In the genomic region with DNA sequence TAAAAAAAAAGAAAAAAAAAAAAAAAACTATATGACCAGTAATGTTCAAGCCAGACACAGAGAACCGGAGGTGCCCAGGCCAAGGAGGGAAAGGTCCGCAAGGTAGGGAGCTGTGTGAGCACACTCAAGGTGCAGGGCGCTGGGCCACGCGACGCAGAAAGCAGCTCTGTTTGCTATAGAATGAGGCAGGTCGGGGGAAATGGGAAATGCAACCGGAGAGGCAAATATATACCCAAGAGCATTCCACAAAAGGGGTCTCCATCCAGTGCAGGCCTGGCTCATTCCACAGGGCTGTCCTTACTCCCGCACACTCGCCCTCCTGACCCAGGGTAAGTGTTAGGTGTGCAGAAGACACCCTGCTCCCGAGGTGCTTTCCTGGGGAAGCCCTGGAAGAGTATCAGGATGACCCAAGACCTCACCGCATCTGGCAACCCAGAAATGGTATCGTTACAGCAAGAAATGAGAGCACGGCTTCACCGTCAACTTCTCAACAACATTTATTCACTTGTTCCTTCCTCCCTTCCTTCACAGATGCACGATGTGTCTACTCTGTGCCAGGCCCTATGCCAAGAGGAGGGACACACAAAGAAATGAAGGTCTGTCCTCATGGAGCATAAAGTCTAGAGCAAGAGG, we compare ENCODE assay signal across 19 cellular contexts.
DNase-seq lines count a peak whose midpoint lies in the region; ATAC-seq lines count a peak whose summit lies in the region.
"Had no signal": no experiment of that assay in that cellular context is flagged by ENCODE, and none has a peak within 500 bp of the region (broad histone marks: within the 10 kb centered on the region; RNA-seq: fewer than 3 reads in every experiment).

No MANE protein-coding gene starts in this region.

- H3K27ac Mint-ChIP-seq in activated CD8-positive, alpha-beta T cell treated with anti-CD3 and anti-CD28 coated beads, Interleukin-2, amount 10 ng/mL, durations not matched to agents 7 days and 5 days, result peak overlapping the region; percentile 89
- H3K27ac Mint-ChIP-seq in central memory CD8-positive, alpha-beta T cell (ENCODE audit: low read depth), result peak overlapping the region; percentile 97
- H3K27ac Mint-ChIP-seq in stimulated activated naive CD8-positive, alpha-beta T cell treated with anti-CD3 and anti-CD28 coated beads, Interleukin-15, Interleukin-2, amounts not matched to agents 100 ng/mL and 50 ng/mL, for 24 hours, result peak overlapping the region; percentile 100
- H3K27ac Mint-ChIP-seq: CD14-positive monocyte had no signal

- H3K4me3 Mint-ChIP-seq in activated CD8-positive, alpha-beta T cell treated with anti-CD3 and anti-CD28 coated beads, Interleukin-2, amount 10 ng/mL, durations not matched to agents 7 days and 5 days, result peak overlapping the region; percentile 60
- peak overlapping the region; percentile 87 for H3K4me3 Mint-ChIP-seq in central memory CD8-positive, alpha-beta T cell
- peak overlapping the region; percentile 85 for H3K4me3 Mint-ChIP-seq in stimulated activated naive CD8-positive, alpha-beta T cell treated with anti-CD3 and anti-CD28 coated beads, Interleukin-15, Interleukin-2, amounts not matched to agents 100 ng/mL and 50 ng/mL, for 24 hours
- H3K4me3 Mint-ChIP-seq: CD14-positive monocyte had no signal

- POLR2A ChIA-PET in activated CD8-positive, alpha-beta T cell treated with anti-CD3 and anti-CD28 coated beads, Interleukin-2, amount 10 ng/mL, durations not matched to agents 7 days and 5 days (lab: Charles Lee), result no interaction called here

- CTCF ChIA-PET in activated CD8-positive, alpha-beta T cell treated with anti-CD3 and anti-CD28 coated beads, Interleukin-2, amount 10 ng/mL, durations not matched to agents 7 days and 5 days (lab: Charles Lee), result interaction anchor here (1.1 to 1.3 kb wide), 2 partner anchors 45 to 80 kb away, joined by 3 to 5 read pairs; no protein-coding TSS in a partner anchor

- no peak for ATAC-seq in activated CD8-positive, alpha-beta T cell treated with anti-CD3 and anti-CD28 coated beads, Interleukin-2, amount 10 ng/mL, durations not matched to agents 7 days and 5 days
- ATAC-seq in central memory CD8-positive, alpha-beta T cell (replicated peaks; ENCODE audit: extremely low read depth, poor library complexity, severe bottlenecking), result no peak
- no peak for ATAC-seq in HG03571 (IDR thresholded peaks at IDR 0.05; ENCODE audit: unreplicated experiment)

- no peaks in the 10 kb centered on the region for H3K27me3 Mint-ChIP-seq in activated CD8-positive, alpha-beta T cell treated with anti-CD3 and anti-CD28 coated beads, Interleukin-2, amount 10 ng/mL, durations not matched to agents 7 days and 5 days (ENCODE audit: low read depth)
- no peaks in the 10 kb centered on the region for H3K27me3 Mint-ChIP-seq in central memory CD8-positive, alpha-beta T cell
- H3K27me3 Mint-ChIP-seq in stimulated activated naive CD8-positive, alpha-beta T cell treated with anti-CD3 and anti-CD28 coated beads, Interleukin-15, Interleukin-2, amounts not matched to agents 100 ng/mL and 50 ng/mL, for 24 hours, result no peaks in the 10 kb centered on the region

- peaks cover 69% of the 10 kb centered on the region for H3K36me3 Mint-ChIP-seq in activated CD8-positive, alpha-beta T cell treated with anti-CD3 and anti-CD28 coated beads, Interleukin-2, amount 10 ng/mL, durations not matched to agents 7 days and 5 days (ENCODE audit: low read depth)
- peaks cover 52% of the 10 kb centered on the region for H3K36me3 Mint-ChIP-seq in central memory CD8-positive, alpha-beta T cell (ENCODE audit: insufficient read depth)
- H3K36me3 Mint-ChIP-seq in stimulated activated naive CD8-positive, alpha-beta T cell treated with anti-CD3 and anti-CD28 coated beads, Interleukin-15, Interleukin-2, amounts not matched to agents 100 ng/mL and 50 ng/mL, for 24 hours (ENCODE audit: low read depth), result peaks cover 20% of the 10 kb centered on the region
- H3K36me3 Mint-ChIP-seq: CD14-positive monocyte had no signal

- peak; percentile 31 for DNase-seq in activated T-cell treated with anti-CD3 and anti-CD28 coated beads, Interleukin-2, amount 50 U/mL, for 1 hour
- DNase-seq in activated T-cell treated with anti-CD3 and anti-CD28 coated beads for 4 hours (no peak), amygdala (lab: John Stamatoyannopoulos, UW) (no peak), epidermal melanocyte (ENCODE audit: insufficient read length, low spot score) (no peak)
- peak; percentile 28 for DNase-seq in activated CD8-positive, alpha-beta T cell treated with anti-CD3 and anti-CD28 coated beads, Interleukin-2, amount 10 ng/mL, durations not matched to agents 7 days and 5 days
- DNase-seq in central memory CD8-positive, alpha-beta T cell (ENCODE audit: low spot score in 2 of 2), result no peak
- DNase-seq: ACHN; activated CD4-positive, CD25-positive, alpha-beta regulatory T cell; cortex of kidney; DMS79 treated with DMSO at 0.1 percent for 48 hours; Kasumi-1; NCI-H1105 treated with DMSO at 0.1 percent for 48 hours; NCI-H2107; NCI-H524 treated with DMSO at 0.1 percent for 48 hours; SHP77; spleen had no signal

- H3K9me3 Mint-ChIP-seq in activated CD8-positive, alpha-beta T cell treated with anti-CD3 and anti-CD28 coated beads, Interleukin-2, amount 10 ng/mL, durations not matched to agents 7 days and 5 days (ENCODE audit: insufficient read depth), result no peaks in the 10 kb centered on the region
- no peaks in the 10 kb centered on the region for H3K9me3 Mint-ChIP-seq in central memory CD8-positive, alpha-beta T cell
- no peaks in the 10 kb centered on the region for H3K9me3 Mint-ChIP-seq in stimulated activated naive CD8-positive, alpha-beta T cell treated with anti-CD3 and anti-CD28 coated beads, Interleukin-15, Interleukin-2, amounts not matched to agents 100 ng/mL and 50 ng/mL, for 24 hours
- H3K9me3 Mint-ChIP-seq: CD14-positive monocyte had no signal

- H3K4me1 Mint-ChIP-seq in activated CD8-positive, alpha-beta T cell treated with anti-CD3 and anti-CD28 coated beads, Interleukin-2, amount 10 ng/mL, durations not matched to agents 7 days and 5 days (ENCODE audit: low read depth), result peaks cover 93% of the 10 kb centered on the region
- H3K4me1 Mint-ChIP-seq in central memory CD8-positive, alpha-beta T cell, result peaks cover 90% of the 10 kb centered on the region
- peaks cover 97% of the 10 kb centered on the region for H3K4me1 Mint-ChIP-seq in stimulated activated naive CD8-positive, alpha-beta T cell treated with anti-CD3 and anti-CD28 coated beads, Interleukin-15, Interleukin-2, amounts not matched to agents 100 ng/mL and 50 ng/mL, for 24 hours (ENCODE audit: low read depth)
- H3K4me1 Mint-ChIP-seq: CD14-positive monocyte had no signal

Comparison
In these comparisons a context has a peak if more than half of its experiments do, and no peak if none do; other contexts are left out.
1. DNase-seq: peak in activated T-cell treated with anti-CD3 and anti-CD28 coated beads, Interleukin-2, amount 50 U/mL, for 1 hour (single experiment) and activated CD8-positive, alpha-beta T cell treated with anti-CD3 and anti-CD28 coated beads, Interleukin-2, amount 10 ng/mL, durations not matched to agents 7 days and 5 days (single experiment); none in activated T-cell treated with anti-CD3 and anti-CD28 coated beads for 4 hours (single experiment), central memory CD8-positive, alpha-beta T cell (0 of 2), amygdala (0 of 56) and epidermal melanocyte (single experiment).
2. Peak in every context shown above with its lines, with median percentiles within 50 percentile points of each other: H3K27ac Mint-ChIP-seq and H3K4me3 Mint-ChIP-seq.